ENCODE assay signal across 8 cellular contexts in genomic region chr6:42452171-42453026, GRCh38. TPM values are rescaled to one million over a fixed set of nuclear protein-coding genes. Genes with fewer than 3 reads are reported as not detected.
DNase-seq lines count a peak whose midpoint lies in the region; ATAC-seq and TF ChIP-seq lines count a peak whose summit lies in the region.

No MANE protein-coding gene starts in this region.

- peak overlapping the region; percentile 100 for H3K4me3 Mint-ChIP-seq in CD4-positive, alpha-beta T cell
- H3K4me3 Mint-ChIP-seq in neural crest cell, result peak overlapping the region; percentile 100

- peak overlapping the region; percentile 90 to 95 for H3K4me3 ChIP-seq in foreskin fibroblast (ENCODE audit: low read depth in 1 of 2, low read length in 2 of 2)
- peak overlapping the region; percentile 79 to 81 for H3K4me3 ChIP-seq in uterus

- CTCF ChIA-PET in CD4-positive, alpha-beta T cell (lab: Charles Lee), result interaction anchor here (0.8 to 3.2 kb wide), 6 partner anchors 11 to 95 kb away, joined by 3 to 14 read pairs (median 4); no protein-coding TSS in a partner anchor

- H3K4me1 Mint-ChIP-seq in CD4-positive, alpha-beta T cell (ENCODE audit: low read depth), result peaks cover 59% of the 10 kb centered on the region
- peaks cover 54% of the 10 kb centered on the region for H3K4me1 Mint-ChIP-seq in neural crest cell

- peak overlapping the region; percentile 84 for H3K27ac Mint-ChIP-seq in CD4-positive, alpha-beta T cell
- H3K27ac Mint-ChIP-seq in neural crest cell (ENCODE audit: unreplicated experiment), result peak overlapping the region; percentile 97

- peaks cover 40% of the 10 kb centered on the region for H3K36me3 Mint-ChIP-seq in CD4-positive, alpha-beta T cell (ENCODE audit: low read depth)
- peaks cover under 1% of the 10 kb centered on the region for H3K36me3 Mint-ChIP-seq in neural crest cell (ENCODE audit: low read depth)

- H3K27me3 Mint-ChIP-seq in CD4-positive, alpha-beta T cell, result no peaks in the 10 kb centered on the region
- peaks cover 2% of the 10 kb centered on the region for H3K27me3 Mint-ChIP-seq in neural crest cell (ENCODE audit: low read depth)

- TF ChIP-seq POLR2A in uterus (IDR thresholded peaks at IDR 0.05), result peak in 1 of 2 donors; percentile 63

- peak; percentile 20 to 61 (median 41) for DNase-seq in CD4-positive, alpha-beta T cell
- DNase-seq in HuH-7.5 (ENCODE audit: low spot score), result peak; percentile 25
- DNase-seq in RKO (ENCODE audit: low spot score), result peak; percentile 87
- peak; percentile 30 for DNase-seq in activated gamma-delta T cell treated with Interleukin-2 at 50 U/mL for 16 hours
- DNase-seq in foreskin fibroblast, result peak; percentile 75 to 88
- DNase-seq in neural crest cell (ENCODE audit: low read depth, low spot score), result peak; percentile 65
- peak; percentile 77 to 82 for DNase-seq in uterus

- no peaks in the 10 kb centered on the region for H3K9me3 ChIP-seq in CD4-positive, alpha-beta T cell (ENCODE audit: control insufficient read depth, low read length)
- no peaks in the 10 kb centered on the region for H3K9me3 ChIP-seq in uterus

- no peaks in the 10 kb centered on the region for H3K36me3 ChIP-seq in uterus

- peak overlapping the region; percentile 64 for H3K27ac ChIP-seq in CD4-positive, alpha-beta T cell (ENCODE audit: low read depth, low read length)
- peak overlapping the region; percentile 83 to 93 for H3K27ac ChIP-seq in uterus

- no peak for TF ChIP-seq CTCF in CD4-positive, alpha-beta T cell (IDR thresholded peaks at IDR 0.05)
- no peak for TF ChIP-seq CTCF in foreskin fibroblast (IDR thresholded peaks at IDR 0.05; ENCODE audit: low read depth, low read length)
- TF ChIP-seq CTCF in neural crest cell (conservative IDR thresholded peaks at IDR 0.05), result no peak
- TF ChIP-seq CTCF in uterus (IDR thresholded peaks at IDR 0.05), result no peak

- H3K27me3 ChIP-seq in CD4-positive, alpha-beta T cell (ENCODE audit: control insufficient read depth, insufficient read depth, low read length), result no peaks in the 10 kb centered on the region
- H3K27me3 ChIP-seq in uterus, result no peaks in the 10 kb centered on the region

- ATAC-seq in CD4-positive, alpha-beta T cell (ENCODE audit: poor library complexity), result peak; percentile 34
- peak; percentile 30 for ATAC-seq in GM19438 (IDR thresholded peaks at IDR 0.05; ENCODE audit: low read depth, unreplicated experiment)

- no peaks in the 10 kb centered on the region for H3K4me1 ChIP-seq in uterus

- POLR2A ChIA-PET in CD4-positive, alpha-beta T cell (lab: Charles Lee), result interaction anchor here (0.8 to 7.6 kb wide), 30 partner anchors 10 to 932 kb away, joined by 3 to 178 read pairs (median 4); partner anchors contain the start of genes CNPY3, MRPS10, TBCC and TOMM6

- intact Hi-C loops in CD4-positive, alpha-beta T cell (cut with DNase I, micrococcal nuclease), result loop anchor here (5.0 to 10.0 kb wide), 6 partner anchors 35 to 235 kb away; partner anchors contain the start of gene MRPS10 (in 1 of the 2)
- intact Hi-C loops in uterus (cut with DNase I; ENCODE audit: low total_unique reads), result no loop called here

- H3K9me3 Mint-ChIP-seq in CD4-positive, alpha-beta T cell, result no peaks in the 10 kb centered on the region
- H3K9me3 Mint-ChIP-seq in neural crest cell, result no peaks in the 10 kb centered on the region

RNA-seq across cellular contexts. Expression of gene TRERF1, which starts 0.7 kb away (rescaled TPM):
- 10 to 100 TPM; 31.0 to 31.7 TPM for total RNA-seq in CD4-positive, alpha-beta T cell
- 12.4 and 14.0 TPM in 2 replicates for total RNA-seq in neural crest cell
- 10 to 100 TPM in 2 of 4 donors, 1 to 10 TPM in 2; 3.3 to 16.3 (median 7.2) TPM for total RNA-seq in uterus

Comparison
In these comparisons a context has a peak if more than half of its experiments do, and no peak if none do; other contexts are left out.
1. Peak in every context shown above with its lines: DNase-seq, ATAC-seq, H3K4me3 ChIP-seq and H3K27ac ChIP-seq.
2. DNase-seq: peak in every context shown above with its lines; median percentile 87 in RKO; 82 in foreskin fibroblast; 80 in uterus; 65 in neural crest cell; 41 in CD4-positive, alpha-beta T cell; 30 in activated gamma-delta T cell treated with Interleukin-2 at 50 U/mL for 16 hours; 25 in HuH-7.5.